Comparison of ENCODE assay signal across 9 cellular contexts in the genomic region with DNA sequence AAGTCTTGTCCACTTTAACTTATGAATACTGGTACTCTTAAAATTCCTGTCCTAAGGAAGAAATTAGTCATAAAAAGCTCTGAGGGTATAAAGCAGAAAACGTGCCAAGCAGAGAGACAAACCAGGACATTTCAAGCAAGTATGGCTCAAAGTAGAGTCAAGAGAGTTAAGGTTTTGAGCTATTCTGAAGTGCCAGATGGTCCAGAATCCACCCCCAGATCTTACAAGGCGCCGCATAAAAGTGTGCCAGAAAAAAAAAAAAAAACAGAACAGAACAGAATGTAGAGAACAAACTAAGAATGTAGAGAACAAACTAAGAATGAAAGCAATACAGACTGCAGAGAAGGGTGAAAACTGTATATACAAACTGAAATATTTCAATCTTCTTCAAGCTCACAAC. TPM values are rescaled to one million over a fixed set of nuclear protein-coding genes. Genes with fewer than 3 reads are reported as not detected.
DNase-seq lines count a peak whose midpoint lies in the region; ATAC-seq and TF ChIP-seq lines count a peak whose summit lies in the region.
"Had no signal": no experiment of that assay in that cellular context is flagged by ENCODE, and none has a peak within 500 bp of the region (broad histone marks: within the 10 kb centered on the region; RNA-seq: fewer than 3 reads in every experiment).

No MANE protein-coding gene starts in this region.

- H3K4me3 ChIP-seq in liver (ENCODE audit: low read depth in 1 of 3, low read length in 3 of 3) (no peak overlapping the region), prostate gland (no peak overlapping the region)

- 69% methylated on average over 3 of the region's 3 CpGs for WGBS in liver
- 21% methylated on average over 3 of the region's 3 CpGs for WGBS in prostate gland

- peaks cover 34% of the 10 kb centered on the region for H3K36me3 Mint-ChIP-seq in activated naive CD8-positive, alpha-beta T cell treated with anti-CD3 and anti-CD28 coated beads for 36 hours

- H3K27ac ChIP-seq in liver (ENCODE audit: low read depth in 1 of 2, low read length in 2 of 2) (no peak overlapping the region), prostate gland (no peak overlapping the region)

- DNase-seq in AG09319 (ENCODE audit: extremely low read depth, low read depth) (peak; percentile 44), prostate gland (ENCODE audit: low spot score) (no peak), SIG-M5 treated with dmso at 0.1 percent for 504 hours (lab: John Stamatoyannopoulos, UW; ENCODE audit: unreplicated experiment) (no peak), NCI-H128 (lab: John Stamatoyannopoulos, UW; ENCODE audit: unreplicated experiment) (no peak), UCSD-AML1 (lab: John Stamatoyannopoulos, UW; ENCODE audit: unreplicated experiment) (no peak)
- DNase-seq in activated naive CD8-positive, alpha-beta T cell treated with anti-CD3 and anti-CD28 coated beads for 36 hours = peak; percentile 13
- DNase-seq: activated CD4-positive, alpha-beta T cell treated with anti-CD3 and anti-CD28 coated beads for 1 hour had no signal

- no peak overlapping the region for H3K9ac ChIP-seq in liver (ENCODE audit: low read depth in 1 of 2, low read length in 2 of 2)

- no peak for TF ChIP-seq CTCF in AG09319 (IDR thresholded peaks at IDR 0.05; ENCODE audit: low read depth, low read length)
- no peak for TF ChIP-seq CTCF in liver (IDR thresholded peaks at IDR 0.05; ENCODE audit: low read depth, low read length, missing input control)
- no peak for TF ChIP-seq CTCF in prostate gland (IDR thresholded peaks at IDR 0.05)

- peak overlapping the region; percentile 78 for H3K27ac Mint-ChIP-seq in activated naive CD8-positive, alpha-beta T cell treated with anti-CD3 and anti-CD28 coated beads for 36 hours

- intact Hi-C loops in prostate gland (cut with DNase I) = no loop called here

- H3K36me3 ChIP-seq in liver (ENCODE audit: control insufficient read depth in 4 of 4, insufficient read depth in 3 of 4, low read depth in 1 of 4, low read length in 3 of 4) = no peaks in the 10 kb centered on the region
- H3K36me3 ChIP-seq in prostate gland = no peaks in the 10 kb centered on the region

- peaks cover 49% of the 10 kb centered on the region for H3K4me1 Mint-ChIP-seq in activated naive CD8-positive, alpha-beta T cell treated with anti-CD3 and anti-CD28 coated beads for 36 hours

- TF ChIP-seq POLR2A in prostate gland (IDR thresholded peaks at IDR 0.05) = no peak

- H3K27me3 Mint-ChIP-seq in activated naive CD8-positive, alpha-beta T cell treated with anti-CD3 and anti-CD28 coated beads for 36 hours = no peaks in the 10 kb centered on the region

- peak; percentile 44 for ATAC-seq in GM21723 (IDR thresholded peaks at IDR 0.05; ENCODE audit: unreplicated experiment)

- H3K9me3 Mint-ChIP-seq in activated naive CD8-positive, alpha-beta T cell treated with anti-CD3 and anti-CD28 coated beads for 36 hours = peaks cover 1% of the 10 kb centered on the region

- H3K4me1 ChIP-seq in liver (ENCODE audit: control insufficient read depth in 4 of 4, insufficient read depth in 4 of 4, low read length in 3 of 4) (peaks cover 2 to 20% (median 6%) of the 10 kb centered on the region in 4 donors), prostate gland (replicated peaks) (no peaks in the 10 kb centered on the region)

- no peaks in the 10 kb centered on the region for H3K27me3 ChIP-seq in liver (ENCODE audit: control insufficient read depth in 4 of 4, insufficient read depth in 4 of 4, low read length in 3 of 4)
- no peaks in the 10 kb centered on the region for H3K27me3 ChIP-seq in prostate gland (replicated peaks; ENCODE audit: insufficient read depth)

- TF ChIP-seq RAD21 in liver (IDR thresholded peaks at IDR 0.05) = no peak

- no peaks in the 10 kb centered on the region for H3K9me3 ChIP-seq in liver (ENCODE audit: control insufficient read depth in 4 of 4, low read length in 3 of 4)
- no peaks in the 10 kb centered on the region for H3K9me3 ChIP-seq in prostate gland

- H3K4me3 Mint-ChIP-seq in activated naive CD8-positive, alpha-beta T cell treated with anti-CD3 and anti-CD28 coated beads for 36 hours = peak overlapping the region; percentile 22

TF ChIP-seq in liver, 16 proteins besides CTCF, POLR2A, EP300 and RAD21:
- peak; percentile 17 to 45 for TF ChIP-seq JUND (IDR thresholded peaks at IDR 0.05)
- no peak for TF ChIP-seq REST (IDR thresholded peaks at IDR 0.05)
- no peak for TF ChIP-seq GABPA (IDR thresholded peaks at IDR 0.05 in 1 of 2, conservative IDR thresholded peaks at IDR 0.05 in 1 of 2)

RNA-seq across cellular contexts. Expression of gene EPS15, which starts 12.5 kb away (rescaled TPM):
- 10 to 100 TPM; 53.5 to 55.0 TPM for total RNA-seq in activated naive CD8-positive, alpha-beta T cell treated with anti-CD3 and anti-CD28 coated beads for 36 hours
- total RNA-seq in liver = 10 to 100 TPM; 25.3 to 52.1 TPM
- 10 to 100 TPM in 1 of 2 donors, 1 to 10 TPM in 1; 8.8 to 13.0 TPM for polyA plus RNA-seq in liver
- total RNA-seq in prostate gland = 10 to 100 TPM; 62.4 to 70.4 TPM

Comparison
In these comparisons a context has a peak if more than half of its experiments do, and no peak if none do; other contexts are left out.
1. DNase-seq: peak in AG09319 (single experiment) and activated naive CD8-positive, alpha-beta T cell treated with anti-CD3 and anti-CD28 coated beads for 36 hours (single experiment); none in prostate gland (single experiment), SIG-M5 treated with dmso at 0.1 percent for 504 hours (single experiment), NCI-H128 (single experiment) and UCSD-AML1 (single experiment).